ENCODE assay signal across 19 cellular contexts in genomic region chr5:111226556-111226955, GRCh38. TPM values are rescaled to one million over a fixed set of nuclear protein-coding genes. Genes with fewer than 3 reads are reported as not detected.
DNase-seq lines count a peak whose midpoint lies in the region; ATAC-seq and TF ChIP-seq lines count a peak whose summit lies in the region.
"Had no signal": no experiment of that assay in that cellular context is flagged by ENCODE, and none has a peak within 500 bp of the region (broad histone marks: within the 10 kb centered on the region; RNA-seq: fewer than 3 reads in every experiment).

No MANE protein-coding gene starts in this region.

- H3K4me1 Mint-ChIP-seq in CD8-positive, alpha-beta T cell (ENCODE audit: low read depth), result peaks cover 56% of the 10 kb centered on the region
- H3K4me1 Mint-ChIP-seq in activated CD8-positive, alpha-beta T cell treated with anti-CD3 and anti-CD28 coated beads for 36 hours (ENCODE audit: low read depth), result peaks cover 49% of the 10 kb centered on the region
- peaks cover 28 to 58% (median 50%) of the 10 kb centered on the region in 7 donors for H3K4me1 Mint-ChIP-seq in naive thymus-derived CD4-positive, alpha-beta T cell

- POLR2A ChIA-PET in CD8-positive, alpha-beta T cell (lab: Charles Lee), result interaction anchor here (0.8 to 4.5 kb wide), 8 partner anchors 9 to 52 kb away, joined by 3 to 23 read pairs (median 3); no protein-coding TSS in a partner anchor
- POLR2A ChIA-PET in activated CD8-positive, alpha-beta T cell treated with anti-CD3 and anti-CD28 coated beads for 36 hours (lab: Charles Lee), result interaction anchor here (1.2 to 11.6 kb wide), 8 partner anchors 10 to 286 kb away, joined by 3 to 176 read pairs (median 4); partner anchors contain the start of gene STARD4
- POLR2A ChIA-PET in naive thymus-derived CD4-positive, alpha-beta T cell (lab: Charles Lee), result interaction anchor here (0.6 to 11.9 kb wide), 14 partner anchors 10 to 67 kb away, joined by 3 to 207 read pairs (median 4); no protein-coding TSS in a partner anchor

- no peak for ATAC-seq in CD8-positive, alpha-beta T cell
- ATAC-seq in activated CD8-positive, alpha-beta T cell treated with anti-CD3 and anti-CD28 coated beads for 36 hours, result no peak
- ATAC-seq in naive thymus-derived CD4-positive, alpha-beta T cell, result no peak
- no peak for ATAC-seq in GM19452 (IDR thresholded peaks at IDR 0.05; ENCODE audit: unreplicated experiment)
- ATAC-seq: left lung had no signal

- H3K9me3 Mint-ChIP-seq in CD8-positive, alpha-beta T cell, result no peaks in the 10 kb centered on the region
- H3K9me3 Mint-ChIP-seq in activated CD8-positive, alpha-beta T cell treated with anti-CD3 and anti-CD28 coated beads for 36 hours, result no peaks in the 10 kb centered on the region
- peaks cover 0 to 3% (median 0%) of the 10 kb centered on the region in 11 donors for H3K9me3 Mint-ChIP-seq in naive thymus-derived CD4-positive, alpha-beta T cell
- H3K9me3 Mint-ChIP-seq: dendritic cell treated with granulocyte-macrophage colony-stimulating factor and Interleukin-4, amounts not matched to agents 40 ng/mL and 50 ng/mL, for 4 days had no signal

- no peak for DNase-seq in CD8-positive, alpha-beta T cell
- no peak for DNase-seq in GM12864 (ENCODE audit: low read depth)
- no peak for DNase-seq in activated CD8-positive, alpha-beta T cell treated with anti-CD3 and anti-CD28 coated beads for 36 hours
- no peak for DNase-seq in naive thymus-derived CD4-positive, alpha-beta T cell
- DNase-seq in NCI-H2081 (lab: John Stamatoyannopoulos, UW), result no peak
- DNase-seq in stimulated activated CD4-positive, alpha-beta T cell treated with anti-CD3 and anti-CD28 coated beads, Interleukin-15, amount 100 ng/mL, for 24 hours, result no peak
- DNase-seq: activated effector memory CD4-positive, alpha-beta T cell treated with Interleukin-2 at 50 U/mL for 16 hours; DMS79; left lung; MM.1S; NCI-H187; stimulated activated CD4-positive, alpha-beta T cell treated with anti-CD3 and anti-CD28 coated beads, Interleukin-4, amount 100 ng/mL, for 4 hours; T-helper 9 cell had no signal

- no peaks in the 10 kb centered on the region for H3K36me3 ChIP-seq in CD8-positive, alpha-beta T cell (ENCODE audit: insufficient read depth, low read length)
- peaks cover 0 to 13% (median 0%) of the 10 kb centered on the region in 3 experiments for H3K36me3 ChIP-seq in naive thymus-derived CD4-positive, alpha-beta T cell (ENCODE audit: control insufficient read depth in 2 of 3, insufficient read depth in 3 of 3, low read length in 3 of 3)
- H3K36me3 ChIP-seq: BLaER1 treated with 17β-estradiol and CSF1 and Interleukin-3, amounts not matched to agents 10 nM and 100 nM; HAP-1; left lung; tibial nerve had no signal

- CTCF ChIA-PET in CD8-positive, alpha-beta T cell (lab: Charles Lee), result interaction anchor here (0.8 to 2.4 kb wide), 4 partner anchors 10 to 53 kb away, joined by 4 to 14 read pairs (median 6); no protein-coding TSS in a partner anchor
- CTCF ChIA-PET in activated CD8-positive, alpha-beta T cell treated with anti-CD3 and anti-CD28 coated beads for 36 hours (lab: Charles Lee), result interaction anchor here (0.9 to 5.7 kb wide), 9 partner anchors 10 to 305 kb away, joined by 3 to 34 read pairs (median 4); no protein-coding TSS in a partner anchor
- CTCF ChIA-PET in naive thymus-derived CD4-positive, alpha-beta T cell (lab: Charles Lee), result interaction anchor here (0.5 to 2.0 kb wide), 5 partner anchors 10 to 53 kb away, joined by 3 to 10 read pairs (median 5); no protein-coding TSS in a partner anchor

- peak overlapping the region; percentile 99 for H3K27ac Mint-ChIP-seq in CD8-positive, alpha-beta T cell
- peak overlapping the region; percentile 97 for H3K27ac Mint-ChIP-seq in activated CD8-positive, alpha-beta T cell treated with anti-CD3 and anti-CD28 coated beads for 36 hours
- peak overlapping the region; percentile 89 to 99 (median 97) for H3K27ac Mint-ChIP-seq in naive thymus-derived CD4-positive, alpha-beta T cell
- H3K27ac Mint-ChIP-seq: dendritic cell treated with granulocyte-macrophage colony-stimulating factor and Interleukin-4, amounts not matched to agents 40 ng/mL and 50 ng/mL, for 4 days had no signal

- no peak for TF ChIP-seq CTCF in CD8-positive, alpha-beta T cell (IDR thresholded peaks at IDR 0.05)
- TF ChIP-seq CTCF in GM12864 (IDR thresholded peaks at IDR 0.05; ENCODE audit: low read depth, low read length, missing control alignments), result no peak
- TF ChIP-seq CTCF in activated CD8-positive, alpha-beta T cell treated with anti-CD3 and anti-CD28 coated beads for 36 hours (IDR thresholded peaks at IDR 0.05), result no peak

- peaks cover 43% of the 10 kb centered on the region for H3K36me3 Mint-ChIP-seq in CD8-positive, alpha-beta T cell
- peaks cover 35% of the 10 kb centered on the region for H3K36me3 Mint-ChIP-seq in activated CD8-positive, alpha-beta T cell treated with anti-CD3 and anti-CD28 coated beads for 36 hours (ENCODE audit: low read depth)
- H3K36me3 Mint-ChIP-seq in naive thymus-derived CD4-positive, alpha-beta T cell, result peaks cover 10 to 40% (median 20%) of the 10 kb centered on the region in 5 donors

- peak overlapping the region; percentile 96 for H3K4me3 Mint-ChIP-seq in CD8-positive, alpha-beta T cell
- H3K4me3 Mint-ChIP-seq in activated CD8-positive, alpha-beta T cell treated with anti-CD3 and anti-CD28 coated beads for 36 hours, result peak overlapping the region; percentile 96
- peak overlapping the region; percentile 79 to 99 (median 96) for H3K4me3 Mint-ChIP-seq in naive thymus-derived CD4-positive, alpha-beta T cell
- H3K4me3 Mint-ChIP-seq: dendritic cell treated with granulocyte-macrophage colony-stimulating factor and Interleukin-4, amounts not matched to agents 40 ng/mL and 50 ng/mL, for 4 days had no signal

- peaks cover 46% of the 10 kb centered on the region for H3K4me1 ChIP-seq in CD8-positive, alpha-beta T cell (ENCODE audit: insufficient read depth, low read length)
- peaks cover 35 to 47% of the 10 kb centered on the region in 2 donors for H3K4me1 ChIP-seq in naive thymus-derived CD4-positive, alpha-beta T cell (ENCODE audit: control insufficient read depth in 2 of 2, insufficient read depth in 2 of 2, low read length in 2 of 2)

- peak overlapping the region; percentile 90 for H3K4me3 ChIP-seq in CD8-positive, alpha-beta T cell (ENCODE audit: low read depth, low read length)
- peak overlapping the region; percentile 67; the same call in 1 of the 2 replicates for H3K4me3 ChIP-seq in GM12864 (ENCODE audit: low read depth, low read length)
- peak overlapping the region; percentile 81 for H3K4me3 ChIP-seq in naive thymus-derived CD4-positive, alpha-beta T cell (ENCODE audit: low read length)
- H3K4me3 ChIP-seq: BLaER1 treated with 17β-estradiol and CSF1 and Interleukin-3, amounts not matched to agents 10 nM and 100 nM; HAP-1; left lung had no signal

- H3K27me3 Mint-ChIP-seq in CD8-positive, alpha-beta T cell (ENCODE audit: low read depth), result no peaks in the 10 kb centered on the region
- no peaks in the 10 kb centered on the region for H3K27me3 Mint-ChIP-seq in activated CD8-positive, alpha-beta T cell treated with anti-CD3 and anti-CD28 coated beads for 36 hours
- peaks cover 0 to 3% (median 0%) of the 10 kb centered on the region in 5 donors for H3K27me3 Mint-ChIP-seq in naive thymus-derived CD4-positive, alpha-beta T cell

- H3K9me3 ChIP-seq in CD8-positive, alpha-beta T cell (ENCODE audit: low read length), result no peaks in the 10 kb centered on the region
- H3K9me3 ChIP-seq in naive thymus-derived CD4-positive, alpha-beta T cell (ENCODE audit: control insufficient read depth in 2 of 3, low read length in 3 of 3), result no peaks in the 10 kb centered on the region
- H3K9me3 ChIP-seq: BLaER1 treated with 17β-estradiol and CSF1 and Interleukin-3, amounts not matched to agents 10 nM and 100 nM; HAP-1; left lung; tibial nerve had no signal

- intact Hi-C loops in CD8-positive, alpha-beta T cell (cut with DNase I, micrococcal nuclease), result loop anchor here in 1 of 2 experiments (10.0 kb wide), 1 partner anchor 1532 kb away; no protein-coding TSS in a partner anchor
- intact Hi-C loops in activated CD8-positive, alpha-beta T cell treated with anti-CD3 and anti-CD28 coated beads for 36 hours (cut with micrococcal nuclease), result loop anchor here (5.0 kb wide), 2 partner anchors 51 to 64 kb away; no protein-coding TSS in a partner anchor
- intact Hi-C loops in naive thymus-derived CD4-positive, alpha-beta T cell (cut with micrococcal nuclease), result loop anchor here (5.0 to 10.0 kb wide), 4 partner anchors 489 to 1812 kb away; partner anchors contain the start of genes NREP (in 1 of the 2) and SLC25A46 (in 1 of the 2)

- no peaks in the 10 kb centered on the region for H3K27me3 ChIP-seq in CD8-positive, alpha-beta T cell (ENCODE audit: insufficient read depth, low read length)
- no peaks in the 10 kb centered on the region for H3K27me3 ChIP-seq in naive thymus-derived CD4-positive, alpha-beta T cell (ENCODE audit: control insufficient read depth in 2 of 2, insufficient read depth in 2 of 2, low read length in 2 of 2)

- peak overlapping the region; percentile 75 for H3K27ac ChIP-seq in CD8-positive, alpha-beta T cell (ENCODE audit: low read depth, low read length)
- H3K27ac ChIP-seq in naive thymus-derived CD4-positive, alpha-beta T cell (ENCODE audit: low read depth, low read length), result peak overlapping the region; percentile 93
- H3K27ac ChIP-seq: BLaER1 treated with 17β-estradiol and CSF1 and Interleukin-3, amounts not matched to agents 10 nM and 100 nM; left lung; parathyroid adenoma; tibial nerve had no signal

RNA-seq across cellular contexts. Expression of gene CAMK4, which starts 2.4 kb away (rescaled TPM):
- 100 to 1,000 TPM; 165 to 168 TPM for total RNA-seq in CD8-positive, alpha-beta T cell
- total RNA-seq in activated CD8-positive, alpha-beta T cell treated with anti-CD3 and anti-CD28 coated beads for 36 hours, result 10 to 100 TPM; 79.7 to 80.7 TPM
- 100 to 1,000 TPM; 118 to 366 (median 210) TPM for total RNA-seq in naive thymus-derived CD4-positive, alpha-beta T cell
- polyA plus RNA-seq in naive thymus-derived CD4-positive, alpha-beta T cell, result 100 to 1,000 TPM; 188 to 200 TPM
